Comparison of ENCODE assay signal across 8 cellular contexts in the genomic region with DNA sequence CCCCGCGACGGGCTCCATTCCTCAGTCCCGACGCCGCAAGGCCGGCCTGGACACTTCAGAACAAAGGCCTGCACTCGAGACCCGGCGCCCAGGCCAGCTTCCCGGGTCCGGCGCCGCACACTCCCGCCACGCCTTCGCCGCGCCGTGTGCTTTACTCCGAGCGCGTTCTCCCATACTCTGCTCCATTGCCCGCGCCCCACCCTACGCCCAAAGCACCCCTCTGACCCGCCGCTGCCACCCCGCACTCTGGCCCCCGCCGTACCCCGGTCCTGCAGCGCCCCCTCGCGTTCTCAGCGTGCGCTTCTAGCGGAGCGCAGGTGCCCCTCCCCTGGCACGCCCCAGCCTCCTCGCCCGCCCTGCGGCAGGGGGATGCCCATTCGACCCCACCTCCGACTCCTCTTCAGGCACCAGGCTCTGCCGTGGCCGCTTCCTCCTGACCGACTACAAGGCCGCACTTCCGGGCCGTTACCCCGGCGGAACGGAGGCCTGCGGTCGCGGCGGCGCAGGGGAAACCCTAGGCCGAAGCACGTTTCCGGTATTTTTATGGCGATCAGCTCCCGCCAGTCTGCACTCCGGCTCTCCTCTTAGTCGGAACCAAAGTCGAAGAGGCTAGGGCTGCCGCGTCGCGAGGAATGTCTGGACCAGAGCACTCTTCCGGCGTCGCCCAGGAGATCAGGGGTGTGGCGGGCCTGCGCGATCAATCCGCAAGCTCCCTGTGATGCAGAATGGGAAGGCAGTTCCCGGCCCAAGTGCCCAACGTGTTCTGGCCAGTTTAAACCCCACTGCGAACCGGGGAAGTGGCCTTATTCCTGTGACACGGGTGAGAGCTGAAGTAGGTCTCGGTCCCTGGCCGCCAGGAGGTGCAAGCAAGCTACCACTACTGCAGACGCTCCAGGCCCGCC.
DNase-seq lines count a peak whose midpoint lies in the region; ATAC-seq lines count a peak whose summit lies in the region.

A gene (minus strand): TSS at position 456 of the 902 bp plus-strand sequence. CDS start 2,137 bp downstream, outside the sequence.

- DNase-seq in COLO829 (ENCODE audit: low spot score) (peak; percentile 94), HS-5 (ENCODE audit: low read depth) (peak; percentile 65), NK-92 (lab: John Stamatoyannopoulos, UW; ENCODE audit: unreplicated experiment) (peak; percentile 54), medulla oblongata (ENCODE audit: extremely low spot score) (peak; percentile 96)
- peak; percentile 96 for DNase-seq in activated CD8-positive, alpha-beta memory T cell treated with anti-CD3 and anti-CD28 coated beads for 24 hours
- peak; percentile 80 to 84 (median 84) for DNase-seq in effector memory CD4-positive, alpha-beta T cell
- peak; percentile 72 for DNase-seq in stimulated activated CD8-positive, alpha-beta memory T cell treated with anti-CD3 and anti-CD28 coated beads, Interleukin-12 subunit alpha, Interleukin-12 subunit beta, amount 100 ng/mL, for 1 hour (ENCODE audit: low read depth)

- peak; percentile 73 for ATAC-seq in GM19468 (IDR thresholded peaks at IDR 0.05; ENCODE audit: extremely low read depth, unreplicated experiment)

- no peaks in the 10 kb centered on the region for H3K9me3 ChIP-seq in effector memory CD4-positive, alpha-beta T cell (ENCODE audit: control insufficient read depth, low read length)

- H3K4me1 ChIP-seq in effector memory CD4-positive, alpha-beta T cell (ENCODE audit: control insufficient read depth, insufficient read depth, low read length, poor library complexity, severe bottlenecking): peaks cover 16% of the 10 kb centered on the region

- H3K27ac ChIP-seq in effector memory CD4-positive, alpha-beta T cell (ENCODE audit: insufficient read depth, low read length, poor library complexity, severe bottlenecking): peak within 1 kb of the TSS; percentile 73

- no peaks in the 10 kb centered on the region for H3K27me3 ChIP-seq in effector memory CD4-positive, alpha-beta T cell (replicated peaks; ENCODE audit: control insufficient read depth, insufficient read depth, low read length, poor library complexity, severe bottlenecking)

- H3K4me3 ChIP-seq in effector memory CD4-positive, alpha-beta T cell (ENCODE audit: insufficient read depth, low read depth, low read length, poor library complexity, severe bottlenecking): peak within 1 kb of the TSS; percentile 61

- H3K36me3 ChIP-seq in effector memory CD4-positive, alpha-beta T cell (ENCODE audit: control insufficient read depth, insufficient read depth, low read length): peaks cover 16% of the 10 kb centered on the region

Comparison
In these comparisons a context has a peak if more than half of its experiments do, and no peak if none do; other contexts are left out.
1. Peak in every context shown above with its lines: DNase-seq, ATAC-seq, H3K4me3 ChIP-seq and H3K27ac ChIP-seq.